Comparison of ENCODE assay signal across 10 cellular contexts in the genomic region with DNA sequence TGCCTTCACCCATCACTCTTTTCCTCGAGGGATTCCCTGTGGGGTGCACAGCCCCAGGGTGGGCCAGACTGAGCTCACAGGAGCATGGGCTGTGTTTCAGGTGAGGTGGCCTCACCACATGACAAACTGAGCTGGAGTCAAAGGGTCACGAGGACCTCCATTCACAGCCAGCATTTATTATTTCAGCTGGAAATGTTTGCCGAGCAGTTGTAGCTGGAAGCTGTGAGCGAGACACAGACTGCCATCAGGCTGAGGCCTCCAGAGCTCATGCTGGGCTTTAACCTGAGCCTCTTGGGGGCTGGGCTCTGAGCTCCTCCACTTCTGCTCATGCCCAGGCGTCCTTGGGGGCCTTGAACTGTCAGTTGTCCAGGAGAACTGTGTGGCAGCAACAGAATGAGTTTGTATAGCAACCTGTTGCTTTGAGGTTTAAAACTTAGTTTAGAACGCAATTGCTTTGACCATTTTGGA. TPM values are rescaled to one million over a fixed set of nuclear protein-coding genes. Genes with fewer than 3 reads are reported as not detected.
DNase-seq lines count a peak whose midpoint lies in the region; TF ChIP-seq lines count a peak whose summit lies in the region.
"Had no signal": no experiment of that assay in that cellular context is flagged by ENCODE, and none has a peak within 500 bp of the region (broad histone marks: within the 10 kb centered on the region; RNA-seq: fewer than 3 reads in every experiment).

No MANE protein-coding gene starts in this region.

- peaks cover 43% of the 10 kb centered on the region for H4K20me1 ChIP-seq in neural progenitor cell (ENCODE audit: low read depth)

- H3K36me3 Mint-ChIP-seq in neural progenitor cell, result no peaks in the 10 kb centered on the region
- H3K36me3 Mint-ChIP-seq in glutamatergic neuron (ENCODE audit: unreplicated experiment), result no peaks in the 10 kb centered on the region

- H3K9me3 ChIP-seq in AG04450 (ENCODE audit: control insufficient read depth, insufficient read depth, low read length), result no peaks in the 10 kb centered on the region
- no peaks in the 10 kb centered on the region for H3K9me3 ChIP-seq in neural progenitor cell (ENCODE audit: low read depth)
- H3K9me3 ChIP-seq: testis had no signal

- no peak overlapping the region for H3K27ac Mint-ChIP-seq in neural progenitor cell
- no peak overlapping the region for H3K27ac Mint-ChIP-seq in glutamatergic neuron (ENCODE audit: unreplicated experiment)

- H3K9ac ChIP-seq in neural progenitor cell, result no peak overlapping the region

- H3K4me2 ChIP-seq in neural progenitor cell, result peak overlapping the region; percentile 54

- H3K27me3 ChIP-seq in AG04450 (ENCODE audit: control insufficient read depth, insufficient read depth, low read length) (no peaks in the 10 kb centered on the region), neural progenitor cell (no peaks in the 10 kb centered on the region)
- H3K27me3 ChIP-seq: testis had no signal

- H3F3A ChIP-seq in neural progenitor cell (ENCODE audit: low read depth), result peaks cover 3% of the 10 kb centered on the region

- no peak overlapping the region for H3K4me3 Mint-ChIP-seq in neural progenitor cell
- no peak overlapping the region for H3K4me3 Mint-ChIP-seq in glutamatergic neuron (ENCODE audit: unreplicated experiment)

- POLR2A ChIA-PET in AG04450 (lab: Yijun Ruan, JAX), result no interaction called here

- peaks cover 30% of the 10 kb centered on the region for H3K4me1 ChIP-seq in neural progenitor cell

- no peaks in the 10 kb centered on the region for H3K36me3 ChIP-seq in neural progenitor cell

- TF ChIP-seq CTCF in AG04450 (IDR thresholded peaks at IDR 0.05; ENCODE audit: low read depth, low read length) (no peak), coronary artery (IDR thresholded peaks at IDR 0.05) (no peak), neural progenitor cell (IDR thresholded peaks at IDR 0.05) (no peak), glutamatergic neuron (IDR thresholded peaks at IDR 0.05; ENCODE audit: partially characterized antibody, unreplicated experiment) (no peak)

- H3K4me3 ChIP-seq in AG04450 (ENCODE audit: low read depth, low read length), result no peak overlapping the region
- no peak overlapping the region for H3K4me3 ChIP-seq in coronary artery
- H3K4me3 ChIP-seq in neural progenitor cell, result no peak overlapping the region
- H3K4me3 ChIP-seq: testis had no signal

- H2AFZ ChIP-seq in neural progenitor cell (replicated peaks), result no peak overlapping the region

- H3K27ac ChIP-seq in AG04450 (ENCODE audit: low read depth, low read length), result peak overlapping the region; percentile 24
- peak overlapping the region; percentile 64 to 76 for H3K27ac ChIP-seq in coronary artery
- H3K27ac ChIP-seq in neural progenitor cell, result no peak overlapping the region
- H3K27ac ChIP-seq: testis had no signal

- H3K27me3 Mint-ChIP-seq in neural progenitor cell (ENCODE audit: insufficient read depth, low read depth) (peaks cover 3% of the 10 kb centered on the region), glutamatergic neuron (ENCODE audit: unreplicated experiment) (peaks cover 2% of the 10 kb centered on the region)

- CTCF ChIA-PET in AG04450 (lab: Charles Lee), result interaction anchor here (1.7 kb wide), 1 partner anchor 58 kb away, joined by 4 read pairs; no protein-coding TSS in a partner anchor

- H3K4me1 Mint-ChIP-seq in neural progenitor cell (peaks cover 40% of the 10 kb centered on the region), glutamatergic neuron (ENCODE audit: low read depth, unreplicated experiment) (peaks cover 13% of the 10 kb centered on the region)

- DNase-seq in AG04450 (ENCODE audit: low read depth, low spot score) (no peak), NCI-H1417 treated with DMSO at 0.1 percent for 48 hours (lab: John Stamatoyannopoulos, UW) (peak; percentile 0), coronary artery (ENCODE audit: low spot score) (no peak), neural progenitor cell (ENCODE audit: low spot score) (no peak), glutamatergic neuron (no peak), NCI-H2107 treated with DMSO at 0.1 percent for 48 hours (lab: John Stamatoyannopoulos, UW; ENCODE audit: unreplicated experiment) (no peak), NCI-H2107 (lab: John Stamatoyannopoulos, UW) (no peak)
- no peak for DNase-seq in activated CD4-positive, alpha-beta T cell treated with anti-CD3 and anti-CD28 coated beads, Interleukin-2, amount 50 U/mL, for 4 hours
- DNase-seq: activated CD8-positive, alpha-beta memory T cell treated with anti-CD3 and anti-CD28 coated beads, Interleukin-2, amount 50 U/mL, for 4 hours; testis had no signal

- peaks cover 23% of the 10 kb centered on the region for H3K79me2 ChIP-seq in neural progenitor cell (ENCODE audit: low read depth)

- no peaks in the 10 kb centered on the region for H3K9me3 Mint-ChIP-seq in neural progenitor cell
- H3K9me3 Mint-ChIP-seq in glutamatergic neuron (ENCODE audit: unreplicated experiment), result peaks cover 2% of the 10 kb centered on the region

RNA-seq across cellular contexts. Expression of a gene that starts 57.5 kb away (rescaled TPM):
- 89.6 and 90.4 TPM in 2 replicates for polyA plus RNA-seq in AG04450 (2011; rRNA removed)
- polyA minus RNA-seq in AG04450 (2011; rRNA and poly(A)+ RNA removed), result 265 and 295 TPM in 2 replicates
- total RNA-seq in neural progenitor cell (ENCODE audit: low replicate concordance), result 32.0 and 54.9 TPM in 2 replicates
- total RNA-seq in glutamatergic neuron (ENCODE audit: unreplicated experiment), result 75.4 TPM
